ENCODE assay signal across 9 cellular contexts in genomic region chr6:43687079-43687436, GRCh38. TPM values are rescaled to one million over a fixed set of nuclear protein-coding genes. Genes with fewer than 3 reads are reported as not detected.
A peak's percentile ranks its signal among the peaks of the same experiment; 100 is the strongest.
DNase-seq lines count a peak whose midpoint lies in the region; ATAC-seq and TF ChIP-seq lines count a peak whose summit lies in the region.
"Had no signal": no experiment of that assay in that cellular context is flagged by ENCODE, and none has a peak within 500 bp of the region (broad histone marks: within the 10 kb centered on the region; RNA-seq: fewer than 3 reads in every experiment).

No MANE protein-coding gene starts in this region.

- peak overlapping the region; percentile 93 for H3K4me2 ChIP-seq in parathyroid adenoma (ENCODE audit: low read length)

- peak overlapping the region; percentile 91 for H3K4me3 Mint-ChIP-seq in Caco-2 (ENCODE audit: unreplicated experiment)

- H3K36me3 Mint-ChIP-seq in Caco-2 (ENCODE audit: insufficient read depth, unreplicated experiment), result peaks cover 8% of the 10 kb centered on the region

- H3K4me1 ChIP-seq in Caco-2 (peaks cover 22% of the 10 kb centered on the region; the same call in 1 of the 2 replicates), SJCRH30 (peaks cover 8% of the 10 kb centered on the region; the same call in 1 of the 2 replicates), esophagus squamous epithelium (peaks cover 11 to 56% (median 16%) of the 10 kb centered on the region in 3 donors), parathyroid adenoma (peaks cover 20% of the 10 kb centered on the region)

- no TSS peak for BruUV-seq in Caco-2 (replicated peaks; lab: Mats Ljungman, UMichigan)

- POLR2A ChIA-PET in Caco-2 (lab: Charles Lee), result no interaction called here

- peak overlapping the region; percentile 93 for H3K27ac Mint-ChIP-seq in Caco-2 (ENCODE audit: unreplicated experiment)

- H3K9me3 ChIP-seq in Caco-2 (no peaks in the 10 kb centered on the region), SJCRH30 (replicated peaks) (no peaks in the 10 kb centered on the region), esophagus squamous epithelium (no peaks in the 10 kb centered on the region), parathyroid adenoma (ENCODE audit: control insufficient read depth, low read length) (no peaks in the 10 kb centered on the region)

- H2AFZ ChIP-seq in parathyroid adenoma, result peak overlapping the region; percentile 98

- H3K4me1 Mint-ChIP-seq in Caco-2 (ENCODE audit: low read depth, unreplicated experiment), result peaks cover 39% of the 10 kb centered on the region

- no peaks in the 10 kb centered on the region for H3K27me3 Mint-ChIP-seq in Caco-2 (ENCODE audit: insufficient read depth, unreplicated experiment)

- no peak for TF ChIP-seq POLR2A in esophagus squamous epithelium (IDR thresholded peaks at IDR 0.05)

- H3K27ac ChIP-seq in SJCRH30 (peak overlapping the region; percentile 55), esophagus squamous epithelium (peak overlapping the region; percentile 80 to 90 (median 86)), parathyroid adenoma (peak overlapping the region; percentile 75)

- no peaks in the 10 kb centered on the region for H3K9me3 Mint-ChIP-seq in Caco-2 (ENCODE audit: unreplicated experiment)

- peak overlapping the region; percentile 95 for H3K9ac ChIP-seq in parathyroid adenoma

- H3K79me2 ChIP-seq in parathyroid adenoma, result peaks cover 24% of the 10 kb centered on the region

- 2 to 10% methylated on average over 9 to 10 of the region's 10 CpGs for WGBS in esophagus squamous epithelium, 2 donors

- CTCF ChIA-PET in Caco-2 (lab: Charles Lee), result interaction anchor here (1.0 kb wide), 1 partner anchor 82 kb away, joined by 3 read pairs; no protein-coding TSS in a partner anchor

- DNase-seq in Caco-2, result no peak
- no peak for DNase-seq in SJCRH30
- DNase-seq in esophagus squamous epithelium (lab: John Stamatoyannopoulos, UW), result no peak
- DNase-seq in NCI-H2029 (lab: John Stamatoyannopoulos, UW), result no peak
- no peak for DNase-seq in GDM1 (lab: John Stamatoyannopoulos, UW)

- TF ChIP-seq CTCF in Caco-2 (IDR thresholded peaks at IDR 0.05; ENCODE audit: insufficient read depth in 1 of 2, low read depth in 1 of 2, low read length in 1 of 2, severe bottlenecking in 1 of 2, unreplicated experiment in 1 of 2) (no peak), esophagus squamous epithelium (IDR thresholded peaks at IDR 0.05) (no peak), parathyroid adenoma (IDR thresholded peaks at IDR 0.05) (no peak)

- intact Hi-C loops in Caco-2 (cut with micrococcal nuclease; ENCODE audit: unreplicated experiment) (no loop called here), esophagus squamous epithelium (cut with DNase I) (no loop called here)

- H3K4me3 ChIP-seq in Caco-2 (ENCODE audit: low read depth, low read length) (peak overlapping the region; percentile 78), SJCRH30 (peak overlapping the region; percentile 80), esophagus squamous epithelium (peak overlapping the region; percentile 72 to 86 (median 78)), parathyroid adenoma (ENCODE audit: low read depth, low read length) (peak overlapping the region; percentile 78)

- ATAC-seq in GM19452 (IDR thresholded peaks at IDR 0.05; ENCODE audit: unreplicated experiment) (no peak), GM18861 (IDR thresholded peaks at IDR 0.05; ENCODE audit: unreplicated experiment) (no peak)

- H3K27me3 ChIP-seq in Caco-2 (replicated peaks; ENCODE audit: control insufficient read depth, insufficient read depth, low read length) (no peaks in the 10 kb centered on the region), SJCRH30 (no peaks in the 10 kb centered on the region), esophagus squamous epithelium (no peaks in the 10 kb centered on the region), parathyroid adenoma (ENCODE audit: control insufficient read depth, insufficient read depth, low read length) (no peaks in the 10 kb centered on the region)

- H3K36me3 ChIP-seq in Caco-2 (ENCODE audit: control insufficient read depth, insufficient read depth, low read length), result no peaks in the 10 kb centered on the region
- H3K36me3 ChIP-seq in SJCRH30, result peaks cover 8% of the 10 kb centered on the region; the same call in 1 of the 2 replicates
- peaks cover 0 to 31% (median 0%) of the 10 kb centered on the region in 3 donors for H3K36me3 ChIP-seq in esophagus squamous epithelium
- H3K36me3 ChIP-seq in parathyroid adenoma (ENCODE audit: control insufficient read depth, insufficient read depth, low read length), result no peaks in the 10 kb centered on the region

RNA-seq across cellular contexts. Expression of gene MRPS18A, which starts 0.5 kb away (rescaled TPM):
- 65.4 and 66.7 TPM in 2 replicates for total RNA-seq in Caco-2 (2022)
- total RNA-seq in SJCRH30 (2014; rRNA removed; shearing (Covaris generic)), result 51.6 and 54.7 TPM in 2 replicates
- 10 to 100 TPM; 43.7 to 57.4 (median 51.4) TPM for total RNA-seq in esophagus squamous epithelium

RNA-seq across cellular contexts. Expression of gene RSPH9, which starts 42.2 kb away (rescaled TPM):
- total RNA-seq in Caco-2 (2022) (not detected in 2 replicates), esophagus squamous epithelium (under 1 TPM in 2 of 4 donors, not detected in 2; 0.15 to 0.38 TPM)
- total RNA-seq in SJCRH30 (2014; rRNA removed; shearing (Covaris generic)), result not detected in 2 replicates
- total RNA-seq: T-helper 1 cell treated with Interleukin-12 subunit alpha and Interleukin-12 subunit beta and Interleukin-4 antibody, amounts not matched to agents 30 ng/mL and 1 ng/mL, for 36 hours had no signal

RNA-seq across cellular contexts. Expression of gene MAD2L1BP, which starts 51.4 kb away (rescaled TPM):
- total RNA-seq in Caco-2 (2022) (33.1 and 33.5 TPM in 2 replicates), esophagus squamous epithelium (10 to 100 TPM; 14.4 to 31.9 (median 22.7) TPM)
- total RNA-seq in SJCRH30 (2014; rRNA removed; shearing (Covaris generic)), result 28.0 and 34.4 TPM in 2 replicates

RNA-seq across cellular contexts. Expression of gene GTPBP2, which starts 58.0 kb away (rescaled TPM):
- total RNA-seq in Caco-2 (2022) (44.2 and 47.2 TPM in 2 replicates), esophagus squamous epithelium (10 to 100 TPM; 24.3 to 52.4 (median 48.6) TPM)
- 43.4 and 58.1 TPM in 2 replicates for total RNA-seq in SJCRH30 (2014; rRNA removed; shearing (Covaris generic))
